8 cellular contexts compared by ENCODE assay signal in the genomic region with DNA sequence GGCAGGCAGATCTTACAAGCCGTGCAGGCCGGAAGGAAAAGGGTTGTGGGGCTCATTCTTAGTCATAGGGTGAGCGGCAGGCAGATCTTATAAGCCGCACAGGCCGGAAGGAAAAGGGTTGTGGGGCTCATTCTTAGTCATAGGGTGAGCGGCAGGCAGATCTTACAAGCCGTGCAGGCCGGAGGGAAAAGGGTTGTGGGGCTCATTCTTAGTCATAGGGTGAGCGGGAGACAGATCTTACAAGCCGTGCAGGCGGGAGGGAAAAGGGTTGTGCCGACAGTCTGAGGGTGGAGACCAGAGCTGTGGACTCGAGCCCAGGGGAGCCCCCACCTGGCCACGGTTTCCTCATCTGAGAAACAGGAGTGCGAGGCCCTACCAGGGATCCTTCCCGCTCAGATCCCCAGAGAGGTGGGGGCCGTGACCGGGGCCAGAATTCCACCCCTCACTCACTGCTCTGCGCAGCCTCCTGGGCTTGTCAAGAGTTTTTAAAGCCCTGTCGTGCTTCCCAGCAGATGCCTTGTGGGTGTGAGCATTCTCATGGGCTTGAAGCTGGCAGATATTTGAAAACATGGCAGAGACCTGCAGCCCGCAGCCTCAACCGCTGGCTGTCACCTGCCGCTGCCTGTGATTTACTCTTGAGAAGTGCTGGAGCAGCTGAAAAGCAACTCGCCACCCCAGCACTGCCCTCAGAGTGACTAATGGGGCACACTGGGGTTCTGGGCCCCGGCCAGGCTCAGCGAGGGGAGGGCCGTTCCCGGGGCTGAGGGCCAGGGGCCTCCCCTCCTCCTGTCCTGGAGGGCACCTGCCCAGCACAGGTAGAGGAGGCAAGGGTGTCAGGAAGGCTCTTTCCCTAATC.
DNase-seq lines count a peak whose midpoint lies in the region; ATAC-seq lines count a peak whose summit lies in the region.

No MANE protein-coding gene starts in this region.

- CTCF ChIA-PET in activated naive CD4-positive, alpha-beta T cell treated with anti-CD3 and anti-CD28 coated beads, Interleukin-2, amount 10 ng/mL, durations not matched to agents 7 days and 5 days (lab: Charles Lee) = interaction anchor here (0.9 to 1.6 kb wide), 4 partner anchors 42 to 241 kb away, joined by 3 to 7 read pairs (median 4); no protein-coding TSS in a partner anchor

- no peaks in the 10 kb centered on the region for H3K36me3 Mint-ChIP-seq in activated naive CD4-positive, alpha-beta T cell treated with anti-CD3 and anti-CD28 coated beads, Interleukin-2, amount 10 ng/mL, durations not matched to agents 7 days and 5 days

- peaks cover 66% of the 10 kb centered on the region for H3K27me3 Mint-ChIP-seq in activated naive CD4-positive, alpha-beta T cell treated with anti-CD3 and anti-CD28 coated beads, Interleukin-2, amount 10 ng/mL, durations not matched to agents 7 days and 5 days

- ATAC-seq in GM18873 (IDR thresholded peaks at IDR 0.05; ENCODE audit: low FRiP score, unreplicated experiment) (peak; percentile 75), HG03139 (IDR thresholded peaks at IDR 0.05; ENCODE audit: unreplicated experiment) (peak; percentile 87)

- H3K4me1 Mint-ChIP-seq in activated naive CD4-positive, alpha-beta T cell treated with anti-CD3 and anti-CD28 coated beads, Interleukin-2, amount 10 ng/mL, durations not matched to agents 7 days and 5 days = peaks cover 54% of the 10 kb centered on the region

- H3K4me3 Mint-ChIP-seq in activated naive CD4-positive, alpha-beta T cell treated with anti-CD3 and anti-CD28 coated beads, Interleukin-2, amount 10 ng/mL, durations not matched to agents 7 days and 5 days = peak overlapping the region; percentile 54

- H3K27ac Mint-ChIP-seq in activated naive CD4-positive, alpha-beta T cell treated with anti-CD3 and anti-CD28 coated beads, Interleukin-2, amount 10 ng/mL, durations not matched to agents 7 days and 5 days = peak overlapping the region; percentile 96

- no peaks in the 10 kb centered on the region for H3K9me3 Mint-ChIP-seq in activated naive CD4-positive, alpha-beta T cell treated with anti-CD3 and anti-CD28 coated beads, Interleukin-2, amount 10 ng/mL, durations not matched to agents 7 days and 5 days

- DNase-seq in SKM-1 treated with dmso at 0.1 percent for 144 hours (lab: John Stamatoyannopoulos, UW; ENCODE audit: unreplicated experiment) (peak; percentile 76), inferior parietal cortex (ENCODE audit: extremely low spot score) (peak; percentile 4), DMS114 treated with DMSO at 0.1 percent for 48 hours (lab: John Stamatoyannopoulos, UW; ENCODE audit: unreplicated experiment) (no peak), HuH-7 (ENCODE audit: low spot score) (no peak)
- peak; percentile 86 for DNase-seq in activated naive CD4-positive, alpha-beta T cell treated with anti-CD3 and anti-CD28 coated beads, Interleukin-2, amount 10 ng/mL, durations not matched to agents 7 days and 5 days
- peak; percentile 52 for DNase-seq in stimulated activated CD8-positive, alpha-beta memory T cell treated with anti-CD3 and anti-CD28 coated beads, Interleukin-12 subunit alpha, Interleukin-12 subunit beta, amount 100 ng/mL, for 1 hour (ENCODE audit: low read depth)

Comparison
In these comparisons a context has a peak if more than half of its experiments do, and no peak if none do; other contexts are left out.
1. DNase-seq: peak in SKM-1 treated with dmso at 0.1 percent for 144 hours (single experiment), activated naive CD4-positive, alpha-beta T cell treated with anti-CD3 and anti-CD28 coated beads, Interleukin-2, amount 10 ng/mL, durations not matched to agents 7 days and 5 days (single experiment), inferior parietal cortex (single experiment) and stimulated activated CD8-positive, alpha-beta memory T cell treated with anti-CD3 and anti-CD28 coated beads, Interleukin-12 subunit alpha, Interleukin-12 subunit beta, amount 100 ng/mL, for 1 hour (single experiment); none in DMS114 treated with DMSO at 0.1 percent for 48 hours (single experiment) and HuH-7 (single experiment).